Comparison of ENCODE assay signal across 8 cellular contexts in genomic region chr12:50824914-50825313, GRCh38. TPM values are rescaled to one million over a fixed set of nuclear protein-coding genes. Genes with fewer than 3 reads are reported as not detected.
DNase-seq lines count a peak whose midpoint lies in the region; ATAC-seq and TF ChIP-seq lines count a peak whose summit lies in the region.

No MANE protein-coding gene starts in this region.

- H3K27me3 ChIP-seq in A673 (replicated peaks; ENCODE audit: insufficient read depth, low read depth, low read length, poor library complexity) (no peaks in the 10 kb centered on the region), spleen (replicated peaks in 1 of 7) (no peaks in the 10 kb centered on the region)

- H3K9me3 Mint-ChIP-seq in naive thymus-derived CD8-positive, alpha-beta T cell = no peaks in the 10 kb centered on the region

- H3K36me3 ChIP-seq in A673 (ENCODE audit: insufficient read depth, low read length, poor library complexity, severe bottlenecking) = peaks cover 5% of the 10 kb centered on the region
- peaks cover 0 to 21% (median 1%) of the 10 kb centered on the region in 6 donors for H3K36me3 ChIP-seq in spleen

- H3K4me1 ChIP-seq in A673 (ENCODE audit: insufficient read depth, low read length, poor library complexity, severe bottlenecking) (no peaks in the 10 kb centered on the region), spleen (peaks cover 0 to 12% (median 10%) of the 10 kb centered on the region in 6 donors)

- TF ChIP-seq POLR2A in spleen (IDR thresholded peaks at IDR 0.05) = no peak

- WGBS in spleen, 5 donors = 44 to 56% (median 47%) methylated on average over 4 of the region's 4 CpGs

- no peaks in the 10 kb centered on the region for H3K36me3 Mint-ChIP-seq in naive thymus-derived CD8-positive, alpha-beta T cell

- BruUV-seq in A673 (replicated peaks; lab: Mats Ljungman, UMichigan) = no TSS peak

- peaks cover 0 to 9% (median 8%) of the 10 kb centered on the region in 4 donors for H3K4me1 Mint-ChIP-seq in naive thymus-derived CD8-positive, alpha-beta T cell

- no peaks in the 10 kb centered on the region for H3K9me3 ChIP-seq in A673 (ENCODE audit: low read depth, low read length, poor library complexity, severe bottlenecking)
- no peaks in the 10 kb centered on the region for H3K9me3 ChIP-seq in spleen

- no peak overlapping the region for H3K4me3 ChIP-seq in A673 (ENCODE audit: low read depth, low read length, poor library complexity, severe bottlenecking)
- no peak overlapping the region for H3K4me3 ChIP-seq in coronary artery
- no peak overlapping the region for H3K4me3 ChIP-seq in spleen

- peak overlapping the region in 2 of 10 donors; percentile 2 to 7 for H3K4me3 Mint-ChIP-seq in naive thymus-derived CD8-positive, alpha-beta T cell

- H3K27ac Mint-ChIP-seq in naive thymus-derived CD8-positive, alpha-beta T cell = peak overlapping the region; percentile 64 to 98 (median 92)

- DNase-seq in A673 (ENCODE audit: low spot score) = no peak
- peak; percentile 26 for DNase-seq in NCI-H526 treated with DMSO at 0.1 percent for 48 hours (lab: John Stamatoyannopoulos, UW)
- no peak for DNase-seq in coronary artery (ENCODE audit: low spot score)
- no peak for DNase-seq in naive thymus-derived CD8-positive, alpha-beta T cell
- DNase-seq in spleen = no peak
- no peak for DNase-seq in Ammon's horn (ENCODE audit: low spot score)
- DNase-seq in NCI-H2081 (lab: John Stamatoyannopoulos, UW) = no peak

- peak overlapping the region; percentile 54 for H3K27ac ChIP-seq in A673 (ENCODE audit: low read depth, low read length, poor library complexity, severe bottlenecking)
- peak overlapping the region; percentile 57 to 59 for H3K27ac ChIP-seq in coronary artery
- peak overlapping the region in 4 of 8 donors; percentile 23 to 50 (median 42) for H3K27ac ChIP-seq in spleen

- H3K27me3 Mint-ChIP-seq in naive thymus-derived CD8-positive, alpha-beta T cell = no peaks in the 10 kb centered on the region

- TF ChIP-seq CTCF in A673 (conservative IDR thresholded peaks at IDR 0.05; ENCODE audit: low read depth, low read length) = no peak
- no peak for TF ChIP-seq CTCF in coronary artery (IDR thresholded peaks at IDR 0.05)
- TF ChIP-seq CTCF in spleen (IDR thresholded peaks at IDR 0.05 in 8 of 11, conservative IDR thresholded peaks at IDR 0.05 in 3 of 11) = no peak

- intact Hi-C loops in A673 (cut with micrococcal nuclease; ENCODE audit: unreplicated experiment) (loop anchor here (1.0 to 5.0 kb wide), 2 partner anchors 162 to 517 kb away; no protein-coding TSS in a partner anchor), spleen (cut with DNase I; ENCODE audit: low total_unique reads) (loop anchor here (2.0 kb wide), 1 partner anchor 162 kb away; no protein-coding TSS in a partner anchor)

- POLR2A ChIA-PET in A673 (lab: Charles Lee; ENCODE audit: low non-redundant PET) = interaction anchor here (0.6 kb wide), 1 partner anchor 95 kb away, joined by 8 read pairs; no protein-coding TSS in a partner anchor
- POLR2A ChIA-PET in naive thymus-derived CD8-positive, alpha-beta T cell (lab: Charles Lee) = interaction anchor here (0.9 to 1.6 kb wide), 4 partner anchors 60 to 500 kb away, joined by 3 to 7 read pairs (median 6); no protein-coding TSS in a partner anchor

- peak; percentile 43 to 52 for ATAC-seq in naive thymus-derived CD8-positive, alpha-beta T cell
- ATAC-seq in HG03159 (IDR thresholded peaks at IDR 0.05; ENCODE audit: unreplicated experiment) = no peak

- CTCF ChIA-PET in A673 (lab: Charles Lee) = interaction anchor here (0.6 to 3.0 kb wide), 14 partner anchors 11 to 526 kb away, joined by 3 to 35 read pairs (median 7); partner anchors contain the start of gene LETMD1

RNA-seq across cellular contexts. Expression of gene TMPRSS12, which starts 17.8 kb away (rescaled TPM):
- total RNA-seq in A673 (2021) (not detected in 2 replicates), spleen (not detected)
- total RNA-seq in naive thymus-derived CD8-positive, alpha-beta T cell = not detected
- polyA plus RNA-seq in naive thymus-derived CD8-positive, alpha-beta T cell = not detected
- polyA plus RNA-seq in spleen = not detected
